31 cellular contexts compared by ENCODE assay signal in genomic region chr9:129118799-129119198, GRCh38.
"Had no signal": no experiment of that assay in that cellular context is flagged by ENCODE, and none has a peak within 500 bp of the region (broad histone marks: within the 10 kb centered on the region; RNA-seq: fewer than 3 reads in every experiment).

No MANE protein-coding gene starts in this region.

- ATAC-seq: activated CD4-positive, alpha-beta T cell treated with anti-CD3 and anti-CD28 coated beads for 36 hours; activated CD8-positive, alpha-beta T cell treated with anti-CD3 and anti-CD28 coated beads, Interleukin-2, amount 10 ng/mL, durations not matched to agents 7 days and 5 days; body of pancreas; PC-3 had no signal

- H3K4me3 ChIP-seq: ascending aorta, body of pancreas, breast epithelium had no signal

- H3K4me3 Mint-ChIP-seq: activated CD4-positive, alpha-beta T cell treated with anti-CD3 and anti-CD28 coated beads for 36 hours; activated CD4-positive, alpha-beta T cell treated with anti-CD3 and anti-CD28 coated beads, Interleukin-2, amount 10 ng/mL, durations not matched to agents 7 days and 5 days; activated CD8-positive, alpha-beta T cell treated with anti-CD3 and anti-CD28 coated beads, Interleukin-2, amount 10 ng/mL, durations not matched to agents 7 days and 5 days; activated naive CD8-positive, alpha-beta T cell treated with anti-CD3 and anti-CD28 coated beads for 36 hours; activated T-cell treated with anti-CD3 and anti-CD28 coated beads, Interleukin-2, amount 50 U/mL, for 24 hours; activated T-helper 1 cell treated with anti-CD3 and anti-CD28 coated beads, Interleukin-12 subunit alpha, Interleukin-12 subunit beta, Interleukin-2, Interleukin-4 antibody, amounts not matched to agents 30 ng/mL and 10 ng/mL and 1 ng/mL, durations not matched to agents 14 hours and 24 hours and 36 hours; T-helper 1 cell treated with Interleukin-12 subunit alpha and Interleukin-12 subunit beta and Interleukin-4 antibody, amounts not matched to agents 30 μg/mL and 1 μg/mL, for 36 hours; T-helper 2 cell treated with Interferon-gamma antibody and Interleukin-4, amounts not matched to agents 5 μg/mL and 100 μg/mL, for 36 hours had no signal

- FAIRE-seq: RCC 7860, TTC549 had no signal

- H3K9me3 Mint-ChIP-seq: activated CD4-positive, alpha-beta T cell treated with anti-CD3 and anti-CD28 coated beads, Interleukin-2, amount 10 ng/mL, durations not matched to agents 7 days and 5 days; activated naive CD8-positive, alpha-beta T cell treated with anti-CD3 and anti-CD28 coated beads for 36 hours; activated T-cell treated with anti-CD3 and anti-CD28 coated beads, Interleukin-2, amount 50 U/mL, for 24 hours; activated T-helper 1 cell treated with anti-CD3 and anti-CD28 coated beads, Interleukin-12 subunit alpha, Interleukin-12 subunit beta, Interleukin-2, Interleukin-4 antibody, amounts not matched to agents 30 ng/mL and 10 ng/mL and 1 ng/mL, durations not matched to agents 14 hours and 24 hours and 36 hours; T-helper 1 cell treated with Interleukin-12 subunit alpha and Interleukin-12 subunit beta and Interleukin-4 antibody, amounts not matched to agents 30 μg/mL and 1 μg/mL, for 36 hours; T-helper 2 cell treated with Interferon-gamma antibody and Interleukin-4, amounts not matched to agents 5 μg/mL and 100 μg/mL, for 36 hours had no signal

- H3K27ac ChIP-seq: ascending aorta, body of pancreas, breast epithelium, RWPE1 had no signal

- H3K9me3 ChIP-seq: ascending aorta, body of pancreas, breast epithelium had no signal

- H3K36me3 ChIP-seq: breast epithelium had no signal

- DNase-seq: activated CD4-positive, alpha-beta T cell treated with anti-CD3 and anti-CD28 coated beads for 36 hours; activated CD4-positive, alpha-beta T cell treated with anti-CD3 and anti-CD28 coated beads, Interleukin-2, amount 10 ng/mL, durations not matched to agents 7 days and 5 days; activated CD4-positive, alpha-beta T cell treated with anti-CD3 and anti-CD28 coated beads, Interleukin-2, amount 50 U/mL, for 48 hours; activated CD8-positive, alpha-beta T cell treated with anti-CD3 and anti-CD28 coated beads, Interleukin-2, amount 10 ng/mL, durations not matched to agents 7 days and 5 days; activated naive CD4-positive, alpha-beta T cell treated with anti-CD3 and anti-CD28 coated beads, Interleukin-2, amount 50 U/mL, for 16 hours; activated naive CD8-positive, alpha-beta T cell treated with anti-CD3 and anti-CD28 coated beads for 36 hours; activated T-cell treated with anti-CD3 and anti-CD28 coated beads, Interleukin-2, amount 50 U/mL, for 24 hours; amygdala; body of pancreas; cerebellar nuclear complex; NCI-H1092 treated with DMSO at 0.1 percent for 48 hours; NCI-H1417; NCI-H146; NCI-H187; NCI-H2029 treated with DMSO at 0.1 percent for 48 hours; NCI-H2107; NCI-H2171; NCI-H510A; NCI-H526; NCI-H748 treated with DMSO at 0.1 percent for 48 hours; NK-92 treated with Interleukin-12 subunit alpha and Interleukin-12 subunit beta, amount 100 ng/mL, for 24 hours; PC-3; Right ventricle myocardium superior had no signal

- H3K27me3 Mint-ChIP-seq: activated CD4-positive, alpha-beta T cell treated with anti-CD3 and anti-CD28 coated beads for 36 hours; activated CD4-positive, alpha-beta T cell treated with anti-CD3 and anti-CD28 coated beads, Interleukin-2, amount 10 ng/mL, durations not matched to agents 7 days and 5 days; activated naive CD8-positive, alpha-beta T cell treated with anti-CD3 and anti-CD28 coated beads for 36 hours; activated T-cell treated with anti-CD3 and anti-CD28 coated beads, Interleukin-2, amount 50 U/mL, for 24 hours had no signal

- H3K27me3 ChIP-seq: ascending aorta, body of pancreas, breast epithelium had no signal

- H3K4me1 ChIP-seq: ascending aorta, breast epithelium had no signal
